ENCODE assay signal across 19 cellular contexts in genomic region chr1:27105018-27105417, GRCh38. TPM values are rescaled to one million over a fixed set of nuclear protein-coding genes. Genes with fewer than 3 reads are reported as not detected.
DNase-seq lines count a peak whose midpoint lies in the region; ATAC-seq, FAIRE-seq and TF ChIP-seq lines count a peak whose summit lies in the region.
"Had no signal": no experiment of that assay in that cellular context is flagged by ENCODE, and none has a peak within 500 bp of the region (broad histone marks: within the 10 kb centered on the region; RNA-seq: fewer than 3 reads in every experiment).

No MANE protein-coding gene starts in this region.

- H3K9me2 ChIP-seq in OCI-LY1 (ENCODE audit: low read depth, low read length): no peaks in the 10 kb centered on the region

- dilution Hi-C loops in mammary epithelial cell (cut with HindIII; ENCODE audit: low sequenced_read_pairs): loop anchor here (5.0 kb wide), 1 partner anchor 37 kb away; no protein-coding TSS in a partner anchor

- in situ Hi-C loops in HepG2 (cut with HindIII; ENCODE audit: extremely low pct_ligation_motif_present, low pct_unique_long_range_greater_than_20kb): no loop called here
- in situ Hi-C loops in mammary epithelial cell (cut with MboI; ENCODE audit: low sequenced_read_pairs in 2 of 2): loop anchor here in 1 of 2 donors (10.0 to 25.0 kb wide), 2 partner anchors 90 to 282 kb away; partner anchors contain the start of genes CD164L2 and GPR3

- peaks cover 37 to 52% of the 10 kb centered on the region in 2 donors for H3K4me1 Mint-ChIP-seq in stimulated activated naive B cell treated with anti-CD40 and anti-IgM and Interleukin-4, amounts not matched to agents 10 μg/mL and 1 μg/mL and 100 μg/mL, for 72 hours

- no peak for TF ChIP-seq EP300 in HepG2 (IDR thresholded peaks at IDR 0.05; ENCODE audit: low read depth in 2 of 2, low read length in 2 of 2)
- TF ChIP-seq EP300 in HepG2 (CRISPR knock-in tag; IDR thresholded peaks at IDR 0.05; ENCODE audit: borderline replicate concordance): no peak
- no peak for TF ChIP-seq EP300 in tibial nerve (IDR thresholded peaks at IDR 0.05)

- H3K4me3 ChIP-seq in HepG2 (replicated peaks in 1 of 3; ENCODE audit: insufficient read depth in 1 of 3, low read depth in 2 of 3, low read length in 3 of 3) (no peak overlapping the region), right lobe of liver (no peak overlapping the region), OCI-LY1 (ENCODE audit: low read depth, low read length, poor library complexity, severe bottlenecking) (no peak overlapping the region), mammary epithelial cell (replicated peaks in 1 of 3; ENCODE audit: insufficient read depth in 1 of 3, low read depth in 2 of 3, low read length in 3 of 3) (no peak overlapping the region), tibial nerve (no peak overlapping the region)
- H3K4me3 ChIP-seq: PC-9, SJCRH30 had no signal

- H3K9ac ChIP-seq in HepG2 (ENCODE audit: insufficient read depth, low read depth, low read length) (no peak overlapping the region), OCI-LY1 (ENCODE audit: low read length) (no peak overlapping the region), mammary epithelial cell (ENCODE audit: insufficient read depth, low read length) (no peak overlapping the region)

- no peak for FAIRE-seq in HepG2 (lab: Jason Lieb, UNC)
- FAIRE-seq: A204.1 had no signal

- H3K4me1 ChIP-seq in HepG2 (ENCODE audit: insufficient read depth, low read length): peaks cover 4% of the 10 kb centered on the region
- peaks cover 0 to 19% (median 6%) of the 10 kb centered on the region in 4 donors for H3K4me1 ChIP-seq in right lobe of liver
- peaks cover 13% of the 10 kb centered on the region for H3K4me1 ChIP-seq in OCI-LY1 (ENCODE audit: insufficient read depth, low read length, severe bottlenecking)
- peaks cover 20% of the 10 kb centered on the region for H3K4me1 ChIP-seq in mammary epithelial cell (ENCODE audit: insufficient read depth, low read length)
- peaks cover 0 to 3% (median 0%) of the 10 kb centered on the region in 4 donors for H3K4me1 ChIP-seq in tibial nerve

- TF ChIP-seq POLR2A in HepG2 (IDR thresholded peaks at IDR 0.05; ENCODE audit: insufficient read depth in 1 of 2, low read depth in 2 of 2, low read length in 2 of 2): no peak
- TF ChIP-seq POLR2A in right lobe of liver (IDR thresholded peaks at IDR 0.05): no peak
- TF ChIP-seq POLR2A in tibial nerve (IDR thresholded peaks at IDR 0.05): no peak

- no peaks in the 10 kb centered on the region for H3F3A ChIP-seq in OCI-LY1 (ENCODE audit: insufficient read depth, low read length)

- H3K36me3 Mint-ChIP-seq in stimulated activated naive B cell treated with anti-CD40 and anti-IgM and Interleukin-4, amounts not matched to agents 10 μg/mL and 1 μg/mL and 100 μg/mL, for 72 hours: peaks cover 26 to 57% of the 10 kb centered on the region in 2 donors

- no peak for TF ChIP-seq RAD21 in HepG2 (CRISPR knock-in tag; IDR thresholded peaks at IDR 0.05)

- no peak overlapping the region for H2AFZ ChIP-seq in HepG2 (ENCODE audit: low read length)
- H2AFZ ChIP-seq in OCI-LY1 (ENCODE audit: low read length): no peak overlapping the region
- H2AFZ ChIP-seq in mammary epithelial cell (ENCODE audit: low read depth, low read length): no peak overlapping the region
- H2AFZ ChIP-seq: PC-9 had no signal

- POLR2A ChIA-PET in HepG2 (lab: Yijun Ruan, JAX): no interaction called here

- intact Hi-C loops in HepG2 (cut with micrococcal nuclease; ENCODE audit: unreplicated experiment) (no loop called here), right lobe of liver (cut with DNase I) (loop anchor here in 1 of 2 donors (10.0 kb wide), 2 partner anchors 50 to 90 kb away; partner anchors contain the start of gene SLC9A1), mammary epithelial cell (cut with micrococcal nuclease) (no loop called here)

- no peak for ATAC-seq in HepG2
- ATAC-seq in right lobe of liver: no peak
- ATAC-seq in stimulated activated naive B cell treated with anti-CD40 and anti-IgM and Interleukin-4, amounts not matched to agents 10 μg/mL and 1 μg/mL and 100 μg/mL, for 72 hours (replicated peaks): no peak

- 100% methylated on average over 2 of the region's 2 CpGs for WGBS in HepG2 (ENCODE audit: low lambda C conversion rate)
- WGBS in right lobe of liver (ENCODE audit: insufficient coverage, low coverage, low lambda C conversion rate, missing lambda C conversion rate): 100% methylated on average over 1 of the region's 2 CpGs
- WGBS in mammary epithelial cell (ENCODE audit: low coverage, missing lambda C conversion rate): 100% methylated on average over 2 of the region's 2 CpGs
- WGBS in tibial nerve, 2 donors: 93 to 95% methylated on average over 2 of the region's 2 CpGs

- no peaks in the 10 kb centered on the region; a peak in 1 of 5 replicates for H3K27me3 ChIP-seq in HepG2 (ENCODE audit: control insufficient read depth in 1 of 2, insufficient read depth in 2 of 2, low read length in 2 of 2)
- no peaks in the 10 kb centered on the region for H3K27me3 ChIP-seq in right lobe of liver
- no peaks in the 10 kb centered on the region for H3K27me3 ChIP-seq in OCI-LY1 (ENCODE audit: insufficient read depth, low read length)
- H3K27me3 ChIP-seq in mammary epithelial cell (ENCODE audit: insufficient read depth, low read length): no peaks in the 10 kb centered on the region
- no peaks in the 10 kb centered on the region for H3K27me3 ChIP-seq in tibial nerve
- H3K27me3 ChIP-seq: SJCRH30 had no signal

- H3K27me3 Mint-ChIP-seq in stimulated activated naive B cell treated with anti-CD40 and anti-IgM and Interleukin-4, amounts not matched to agents 10 μg/mL and 1 μg/mL and 100 μg/mL, for 72 hours: no peaks in the 10 kb centered on the region

- CTCF ChIA-PET in HepG2 (lab: Yijun Ruan, JAX; ENCODE audit: low intra/inter-chr PET ratio, low total read pairs) (no interaction called here), mammary epithelial cell (lab: Charles Lee; ENCODE audit: low non-redundant PET) (no interaction called here)

- H3K27ac ChIP-seq in HepG2 (ENCODE audit: extremely low read length, insufficient read depth, low read length): no peak overlapping the region
- no peak overlapping the region for H3K27ac ChIP-seq in right lobe of liver
- H3K27ac ChIP-seq in OCI-LY1 (ENCODE audit: low read depth, low read length, poor library complexity, severe bottlenecking): peak overlapping the region; percentile 37
- H3K27ac ChIP-seq in mammary epithelial cell (ENCODE audit: insufficient read depth, low read depth, low read length): peak overlapping the region; percentile 10
- no peak overlapping the region for H3K27ac ChIP-seq in tibial nerve
- H3K27ac ChIP-seq: PC-9, SJCRH30 had no signal

- H4K20me1 ChIP-seq in HepG2 (ENCODE audit: insufficient read depth, low read length) (no peaks in the 10 kb centered on the region), OCI-LY1 (ENCODE audit: insufficient read depth, low read length) (no peaks in the 10 kb centered on the region), mammary epithelial cell (ENCODE audit: insufficient read depth, low read length) (no peaks in the 10 kb centered on the region)

- DNase-seq in HepG2 (ENCODE audit: low spot score) (no peak), right lobe of liver (no peak), mammary epithelial cell (no peak), tibial nerve (ENCODE audit: low spot score in 2 of 2) (no peak), NCI-H226 (no peak)
- no peak for DNase-seq in stimulated activated naive B cell treated with anti-CD40 and anti-IgM and Interleukin-4, amounts not matched to agents 10 μg/mL and 1 μg/mL and 100 μg/mL, for 72 hours
- no peak for DNase-seq in stimulated activated CD4-positive, alpha-beta T cell treated with anti-CD3 and anti-CD28 coated beads, Interleukin-12 subunit alpha, Interleukin-12 subunit beta, amount 100 ng/mL, for 4 hours
- DNase-seq: C1 segment of cervical spinal cord, DMS79, H7, Kasumi-1, NCI-H1105 treated with DMSO at 0.1 percent for 48 hours, NCI-H1694, NCI-H510A, NCI-H82, PC-9, SJCRH30 had no signal

- H3K79me2 ChIP-seq in HepG2 (ENCODE audit: insufficient read depth, low read length) (no peaks in the 10 kb centered on the region), OCI-LY1 (ENCODE audit: insufficient read depth, low read length) (no peaks in the 10 kb centered on the region), mammary epithelial cell (ENCODE audit: insufficient read depth, low read length) (peaks cover 23% of the 10 kb centered on the region)

- TF ChIP-seq CTCF in HepG2 (CRISPR knock-in tag; IDR thresholded peaks at IDR 0.05) (no peak), right lobe of liver (IDR thresholded peaks at IDR 0.05) (no peak), OCI-LY1 (IDR thresholded peaks at IDR 0.05; ENCODE audit: low read length) (no peak), mammary epithelial cell (conservative IDR thresholded peaks at IDR 0.05 in 1 of 2, IDR thresholded peaks at IDR 0.05 in 1 of 2; ENCODE audit: extremely low read depth in 1 of 2, insufficient read depth in 1 of 2, low read depth in 1 of 2, low read length in 2 of 2) (no peak), tibial nerve (IDR thresholded peaks at IDR 0.05) (no peak)

- H3K9me3 ChIP-seq in HepG2 (ENCODE audit: low read length): no peaks in the 10 kb centered on the region
- no peaks in the 10 kb centered on the region for H3K9me3 ChIP-seq in right lobe of liver
- no peaks in the 10 kb centered on the region for H3K9me3 ChIP-seq in OCI-LY1 (ENCODE audit: low read length)
- no peaks in the 10 kb centered on the region for H3K9me3 ChIP-seq in mammary epithelial cell (replicated peaks; ENCODE audit: insufficient read depth, low read length)
- no peaks in the 10 kb centered on the region for H3K9me3 ChIP-seq in tibial nerve
- H3K9me3 ChIP-seq: SJCRH30 had no signal

- no peaks in the 10 kb centered on the region for H3K9me3 Mint-ChIP-seq in stimulated activated naive B cell treated with anti-CD40 and anti-IgM and Interleukin-4, amounts not matched to agents 10 μg/mL and 1 μg/mL and 100 μg/mL, for 72 hours

- H3K36me3 ChIP-seq in HepG2 (replicated peaks in 1 of 2; ENCODE audit: control insufficient read depth in 1 of 2, insufficient read depth in 2 of 2, low read length in 2 of 2) (0 out of 5 replicates have a peak, but pooled peaks cover 0 to 2% of the 10 kb centered on the region in 2 experiments), right lobe of liver (peaks cover 0 to 3% (median 0%) of the 10 kb centered on the region in 4 donors), OCI-LY1 (ENCODE audit: insufficient read depth, low read length) (peaks cover 23% of the 10 kb centered on the region; the same call in 1 of the 2 replicates), mammary epithelial cell (ENCODE audit: insufficient read depth, low read length) (peaks cover 2% of the 10 kb centered on the region), tibial nerve (peaks cover 0 to 50% (median 0%) of the 10 kb centered on the region in 3 donors)
- H3K36me3 ChIP-seq: SJCRH30 had no signal

- no peak overlapping the region for H3K4me3 Mint-ChIP-seq in stimulated activated naive B cell treated with anti-CD40 and anti-IgM and Interleukin-4, amounts not matched to agents 10 μg/mL and 1 μg/mL and 100 μg/mL, for 72 hours

- BruUV-seq in HepG2 (replicated peaks; lab: Mats Ljungman, UMichigan) (no TSS peak), mammary epithelial cell (replicated peaks; lab: Mats Ljungman, UMichigan) (no TSS peak)

- no peak overlapping the region for H3K4me2 ChIP-seq in HepG2 (ENCODE audit: low read depth, low read length)
- no peak overlapping the region for H3K4me2 ChIP-seq in OCI-LY1 (ENCODE audit: low read length)
- no peak overlapping the region for H3K4me2 ChIP-seq in mammary epithelial cell (ENCODE audit: insufficient read depth, low read depth, low read length)
- H3K4me2 ChIP-seq: PC-9 had no signal

- H3K27ac Mint-ChIP-seq in stimulated activated naive B cell treated with anti-CD40 and anti-IgM and Interleukin-4, amounts not matched to agents 10 μg/mL and 1 μg/mL and 100 μg/mL, for 72 hours: peak overlapping the region; percentile 97

RNA-seq across cellular contexts. Expression of gene SLC9A1, which starts 49.9 kb away (rescaled TPM):
- total RNA-seq in HepG2 (2016; rRNA removed; fragmentation: Illumina TruSeq; extraction: Trizol) (2.7 and 2.9 TPM in 2 replicates), right lobe of liver (1 to 10 TPM; 1.7 to 4.3 (median 3.0) TPM), mammary epithelial cell (100 to 1,000 TPM in 1 of 2 donors, 1 to 10 TPM in 1; 9.5 to 124 TPM), tibial nerve (10 to 100 TPM in 1 of 4 donors, 1 to 10 TPM in 3; 5.9 to 21.9 (median 7.8) TPM)
- 1.8 and 2.1 TPM in 2 replicates for total RNA-seq in HepG2 (2016; cell fraction: cytosol; rRNA removed; fragmentation: Illumina TruSeq; extraction: Trizol; ENCODE audit: low read depth)
- 1.6 and 2.5 TPM in 2 replicates for total RNA-seq in HepG2 (2016; cell fraction: insoluble cytoplasmic fraction; rRNA removed; fragmentation: Illumina TruSeq; extraction: Trizol)
- total RNA-seq in HepG2 (2016; cell fraction: membrane; rRNA removed; fragmentation: Illumina TruSeq; extraction: Trizol): 3.1 and 3.8 TPM in 2 replicates
- total RNA-seq in HepG2 (2016; cell fraction: nucleus; rRNA removed; fragmentation: Illumina TruSeq; extraction: Trizol): 3.9 and 5.2 TPM in 2 replicates
- polyA plus RNA-seq in HepG2 (2011; rRNA removed) (1.4 and 1.7 TPM in 2 replicates), mammary epithelial cell (16.7 TPM)
- 1.0 and 2.7 TPM in 2 replicates for polyA plus RNA-seq in HepG2 (2011; cell fraction: cytosol; rRNA removed)
- 5.0 and 5.3 TPM in 2 replicates for polyA plus RNA-seq in HepG2 (2011; cell fraction: nucleus; rRNA removed)
- polyA plus RNA-seq in HepG2 (2012): 4.8 and 6.7 TPM in 2 replicates
- 0.97 and 1.3 TPM in 2 replicates for polyA plus RNA-seq in HepG2 (2016; cell fraction: cytosol; fragmentation: Illumina TruSeq; extraction: Trizol; ENCODE audit: low read depth)
- polyA plus RNA-seq in HepG2 (2016; cell fraction: insoluble cytoplasmic fraction; fragmentation: Illumina TruSeq; extraction: Trizol; ENCODE audit: low read depth): 2.6 and 5.0 TPM in 2 replicates
- 2.2 and 2.7 TPM in 2 replicates for polyA plus RNA-seq in HepG2 (2016; cell fraction: membrane; fragmentation: Illumina TruSeq; extraction: Trizol; ENCODE audit: low read depth)
- 11.1 and 12.2 TPM in 2 replicates for polyA plus RNA-seq in HepG2 (2016; cell fraction: nucleus; fragmentation: Illumina TruSeq; extraction: Trizol; ENCODE audit: insufficient read depth, low read depth)
- polyA minus RNA-seq in HepG2 (2011; rRNA and poly(A)+ RNA removed; ENCODE audit: low replicate concordance): 5.1 and 11.1 TPM in 2 replicates
- 1.7 and 4.4 TPM in 2 replicates for polyA minus RNA-seq in HepG2 (2011; cell fraction: cytosol; rRNA and poly(A)+ RNA removed)
- polyA minus RNA-seq in HepG2 (2011; cell fraction: nucleus; rRNA and poly(A)+ RNA removed): 3.1 and 3.2 TPM in 2 replicates
- 203 TPM for polyA minus RNA-seq in mammary epithelial cell

Comparison
In these comparisons a context has a peak if more than half of its experiments do, and no peak if none do; other contexts are left out.
1. H3K27ac ChIP-seq: peak in OCI-LY1 (single experiment) and mammary epithelial cell (single experiment); none in HepG2 (single experiment), right lobe of liver (0 of 3) and tibial nerve (0 of 4).